ENCODE assay signal across 8 cellular contexts in genomic region chr5:125043781-125044391, GRCh38.
DNase-seq lines count a peak whose midpoint lies in the region; ATAC-seq lines count a peak whose summit lies in the region.

No MANE protein-coding gene starts in this region.

- no peaks in the 10 kb centered on the region for H3K4me1 Mint-ChIP-seq in effector memory CD8-positive, alpha-beta T cell (ENCODE audit: low read depth in 2 of 2)

- H3K36me3 ChIP-seq in mesodermal cell (ENCODE audit: control insufficient read depth, insufficient read depth, low read length): no peaks in the 10 kb centered on the region

- no peak overlapping the region for H3K4me3 Mint-ChIP-seq in effector memory CD8-positive, alpha-beta T cell

- H3K9me3 Mint-ChIP-seq in effector memory CD8-positive, alpha-beta T cell: peaks cover 0 to 8% of the 10 kb centered on the region in 2 donors

- H3K36me3 Mint-ChIP-seq in effector memory CD8-positive, alpha-beta T cell (ENCODE audit: insufficient read depth): no peaks in the 10 kb centered on the region

- H3K4me3 ChIP-seq in mesodermal cell (ENCODE audit: extremely low read depth, insufficient read depth, low read length, poor library complexity, severe bottlenecking): no peak overlapping the region

- DNase-seq in COR-L47 (lab: John Stamatoyannopoulos, UW) (peak; percentile 89), NCI-H1694 treated with DMSO at 0.1 percent for 48 hours (lab: John Stamatoyannopoulos, UW) (peak; percentile 99), cerebellar nuclear complex (lab: John Stamatoyannopoulos, UW) (peak; percentile 93 to 96), activated T-cell treated with anti-CD3 and anti-CD28 coated beads for 4 hours (no peak), NCI-H2107 treated with DMSO at 0.1 percent for 48 hours (lab: John Stamatoyannopoulos, UW; ENCODE audit: unreplicated experiment) (no peak)
- DNase-seq in effector memory CD8-positive, alpha-beta T cell: no peak
- no peak for DNase-seq in stimulated activated CD4-positive, alpha-beta T cell treated with anti-CD3 and anti-CD28 coated beads, Interleukin-2, amount 100 ng/mL, for 24 hours

- peaks cover 3% of the 10 kb centered on the region for H3K4me1 ChIP-seq in mesodermal cell (ENCODE audit: control insufficient read depth, insufficient read depth, low read length, poor library complexity, severe bottlenecking)

- no peaks in the 10 kb centered on the region for H3K27me3 Mint-ChIP-seq in effector memory CD8-positive, alpha-beta T cell

- 83 to 93% methylated on average over 3 to 4 of the region's 8 CpGs for WGBS in mesodermal cell (ENCODE audit: insufficient coverage in 2 of 2), 2 experiments

- peak overlapping the region; percentile 33 for H3K27ac ChIP-seq in mesodermal cell (ENCODE audit: low read depth, low read length, severe bottlenecking)

- H3K9me3 ChIP-seq in mesodermal cell (ENCODE audit: control insufficient read depth, low read length): no peaks in the 10 kb centered on the region

- ATAC-seq in effector memory CD8-positive, alpha-beta T cell (replicated peaks): no peak

- H3K27ac Mint-ChIP-seq in effector memory CD8-positive, alpha-beta T cell: no peak overlapping the region

Comparison
In these comparisons a context has a peak if more than half of its experiments do, and no peak if none do; other contexts are left out.
1. DNase-seq: peak in COR-L47 (single experiment), NCI-H1694 treated with DMSO at 0.1 percent for 48 hours (single experiment) and cerebellar nuclear complex (2 of 2); none in effector memory CD8-positive, alpha-beta T cell (0 of 3), activated T-cell treated with anti-CD3 and anti-CD28 coated beads for 4 hours (single experiment), stimulated activated CD4-positive, alpha-beta T cell treated with anti-CD3 and anti-CD28 coated beads, Interleukin-2, amount 100 ng/mL, for 24 hours (0 of 2) and NCI-H2107 treated with DMSO at 0.1 percent for 48 hours (single experiment).